ENCODE assay signal across 17 cellular contexts in genomic region chr7:140463111-140463510, GRCh38. TPM values are rescaled to one million over a fixed set of nuclear protein-coding genes. Genes with fewer than 3 reads are reported as not detected.
A peak's percentile ranks its signal among the peaks of the same experiment; 100 is the strongest.
DNase-seq lines count a peak whose midpoint lies in the region; ATAC-seq and TF ChIP-seq lines count a peak whose summit lies in the region.
"Had no signal": no experiment of that assay in that cellular context is flagged by ENCODE, and none has a peak within 500 bp of the region (broad histone marks: within the 10 kb centered on the region; RNA-seq: fewer than 3 reads in every experiment).

No MANE protein-coding gene starts in this region.

- H3K4me1 ChIP-seq in neutrophil (ENCODE audit: control insufficient read depth in 1 of 2, insufficient read depth in 1 of 2, low read depth in 1 of 2, low read length in 1 of 2), result no peaks in the 10 kb centered on the region
- H3K4me1 ChIP-seq: A549, Caco-2 had no signal

- intact Hi-C loops in activated CD4-positive, alpha-beta T cell treated with anti-CD3 and anti-CD28 coated beads for 36 hours (cut with DNase I, micrococcal nuclease), result no loop called here

- H3K27me3 Mint-ChIP-seq in activated CD4-positive, alpha-beta T cell treated with anti-CD3 and anti-CD28 coated beads for 36 hours, result no peaks in the 10 kb centered on the region
- H3K27me3 Mint-ChIP-seq in activated T-cell treated with anti-CD3 and anti-CD28 coated beads, Interleukin-2, amount 50 U/mL, for 24 hours, result no peaks in the 10 kb centered on the region
- H3K27me3 Mint-ChIP-seq in activated T-helper 17 cell treated with anti-CD3 and anti-CD28 coated beads, Interleukin-2, amount 50 U/mL, for 72 hours, result no peaks in the 10 kb centered on the region
- H3K27me3 Mint-ChIP-seq: CD4-positive, alpha-beta T cell had no signal

- no peak overlapping the region for H3K4me3 Mint-ChIP-seq in activated CD4-positive, alpha-beta T cell treated with anti-CD3 and anti-CD28 coated beads for 36 hours
- H3K4me3 Mint-ChIP-seq in activated T-cell treated with anti-CD3 and anti-CD28 coated beads, Interleukin-2, amount 50 U/mL, for 24 hours, result no peak overlapping the region
- H3K4me3 Mint-ChIP-seq in activated T-helper 17 cell treated with anti-CD3 and anti-CD28 coated beads, Interleukin-2, amount 50 U/mL, for 72 hours, result no peak overlapping the region
- H3K4me3 Mint-ChIP-seq: CD4-positive, alpha-beta T cell had no signal

- no peak overlapping the region for H3K27ac Mint-ChIP-seq in activated CD4-positive, alpha-beta T cell treated with anti-CD3 and anti-CD28 coated beads for 36 hours
- peak overlapping the region; percentile 58 for H3K27ac Mint-ChIP-seq in activated T-cell treated with anti-CD3 and anti-CD28 coated beads, Interleukin-2, amount 50 U/mL, for 24 hours
- H3K27ac Mint-ChIP-seq in activated T-helper 17 cell treated with anti-CD3 and anti-CD28 coated beads, Interleukin-2, amount 50 U/mL, for 72 hours, result no peak overlapping the region
- H3K27ac Mint-ChIP-seq: CD4-positive, alpha-beta T cell had no signal

- H3K36me3 Mint-ChIP-seq in activated CD4-positive, alpha-beta T cell treated with anti-CD3 and anti-CD28 coated beads for 36 hours (ENCODE audit: low read depth), result peaks cover 39% of the 10 kb centered on the region
- peaks cover 71% of the 10 kb centered on the region for H3K36me3 Mint-ChIP-seq in activated T-cell treated with anti-CD3 and anti-CD28 coated beads, Interleukin-2, amount 50 U/mL, for 24 hours (ENCODE audit: low read depth)
- H3K36me3 Mint-ChIP-seq in activated T-helper 17 cell treated with anti-CD3 and anti-CD28 coated beads, Interleukin-2, amount 50 U/mL, for 72 hours (ENCODE audit: low read depth), result peaks cover 82% of the 10 kb centered on the region

- H3K27me3 ChIP-seq in neutrophil, result no peaks in the 10 kb centered on the region

- H3K4me3 ChIP-seq in neutrophil (ENCODE audit: low read depth in 1 of 2, low read length in 1 of 2) (no peak overlapping the region), foreskin fibroblast (ENCODE audit: low read depth in 1 of 2, low read length in 2 of 2) (no peak overlapping the region)
- H3K4me3 ChIP-seq: A549, GM23248, HAP-1 had no signal

- H3K9me3 Mint-ChIP-seq in activated CD4-positive, alpha-beta T cell treated with anti-CD3 and anti-CD28 coated beads for 36 hours (ENCODE audit: low read depth), result no peaks in the 10 kb centered on the region
- no peaks in the 10 kb centered on the region for H3K9me3 Mint-ChIP-seq in activated T-cell treated with anti-CD3 and anti-CD28 coated beads, Interleukin-2, amount 50 U/mL, for 24 hours
- no peaks in the 10 kb centered on the region for H3K9me3 Mint-ChIP-seq in activated T-helper 17 cell treated with anti-CD3 and anti-CD28 coated beads, Interleukin-2, amount 50 U/mL, for 72 hours
- H3K9me3 Mint-ChIP-seq: CD4-positive, alpha-beta T cell had no signal

- H3K9me3 ChIP-seq in neutrophil, result no peaks in the 10 kb centered on the region
- H3K9me3 ChIP-seq: A549, Caco-2, HAP-1 had no signal

- peak; percentile 57 for ATAC-seq in activated CD4-positive, alpha-beta T cell treated with anti-CD3 and anti-CD28 coated beads for 36 hours
- ATAC-seq in activated T-helper 17 cell treated with anti-CD3 and anti-CD28 coated beads, Interleukin-2, amount 50 U/mL, for 72 hours (replicated peaks), result peak; percentile 34
- ATAC-seq: A549 had no signal

- no peak for DNase-seq in activated CD4-positive, alpha-beta T cell treated with anti-CD3 and anti-CD28 coated beads for 36 hours
- DNase-seq in activated CD4-positive, alpha-beta T cell treated with anti-CD3 and anti-CD28 coated beads, Interleukin-2, amount 50 U/mL, for 48 hours, result no peak
- no peak for DNase-seq in activated T-cell treated with anti-CD3 and anti-CD28 coated beads, Interleukin-2, amount 50 U/mL, for 24 hours
- DNase-seq in activated T-cell treated with anti-CD3 and anti-CD28 coated beads, Interleukin-2, amount 50 U/mL, for 48 hours, result no peak
- DNase-seq in activated gamma-delta T cell (lab: John Stamatoyannopoulos, UW), result no peak
- DNase-seq in foreskin fibroblast, result no peak
- DNase-seq: AML-193; Caco-2; CD4-positive, alpha-beta T cell; GM23248 had no signal

- H3K36me3 ChIP-seq in neutrophil, result peaks cover 90% of the 10 kb centered on the region

- peak overlapping the region; percentile 27 for H3K27ac ChIP-seq in neutrophil
- H3K27ac ChIP-seq: 22Rv1, A549, C4-2B, GM23248 had no signal

- POLR2A ChIA-PET in activated CD4-positive, alpha-beta T cell treated with anti-CD3 and anti-CD28 coated beads for 36 hours (lab: Charles Lee), result no interaction called here

- peaks cover 15% of the 10 kb centered on the region for H3K4me1 Mint-ChIP-seq in activated CD4-positive, alpha-beta T cell treated with anti-CD3 and anti-CD28 coated beads for 36 hours
- H3K4me1 Mint-ChIP-seq in activated T-cell treated with anti-CD3 and anti-CD28 coated beads, Interleukin-2, amount 50 U/mL, for 24 hours (ENCODE audit: low read depth), result peaks cover 16% of the 10 kb centered on the region
- H3K4me1 Mint-ChIP-seq in activated T-helper 17 cell treated with anti-CD3 and anti-CD28 coated beads, Interleukin-2, amount 50 U/mL, for 72 hours, result peaks cover 4% of the 10 kb centered on the region

- TF ChIP-seq CTCF in neutrophil (IDR thresholded peaks at IDR 0.05) (no peak), foreskin fibroblast (IDR thresholded peaks at IDR 0.05; ENCODE audit: low read depth, low read length) (no peak)

- CTCF ChIA-PET in activated CD4-positive, alpha-beta T cell treated with anti-CD3 and anti-CD28 coated beads for 36 hours (lab: Charles Lee), result interaction anchor here (0.6 to 1.9 kb wide), 3 partner anchors 12 to 33 kb away, joined by 3 to 7 read pairs (median 3); no protein-coding TSS in a partner anchor

RNA-seq across cellular contexts. Expression of gene MKRN1, which starts 16.2 kb away (rescaled TPM):
- 10 to 100 TPM; 73.6 to 77.9 TPM for total RNA-seq in activated CD4-positive, alpha-beta T cell treated with anti-CD3 and anti-CD28 coated beads for 36 hours
- total RNA-seq in activated T-helper 17 cell treated with anti-CD3 and anti-CD28 coated beads, Interleukin-2, amount 50 U/mL, for 72 hours, result 10 to 100 TPM; 77.6 to 81.5 TPM

RNA-seq across cellular contexts. Expression of gene RAB19, which starts 59.3 kb away (rescaled TPM):
- 10 to 100 TPM; 11.3 to 12.8 TPM for total RNA-seq in activated CD4-positive, alpha-beta T cell treated with anti-CD3 and anti-CD28 coated beads for 36 hours
- total RNA-seq in activated T-helper 17 cell treated with anti-CD3 and anti-CD28 coated beads, Interleukin-2, amount 50 U/mL, for 72 hours, result 1 to 10 TPM; 4.5 to 7.2 TPM
- total RNA-seq: GM23248, H4 had no signal
